Comparison of ENCODE assay signal across 14 cellular contexts in genomic region chr9:105154723-105155191, GRCh38.
DNase-seq lines count a peak whose midpoint lies in the region; ATAC-seq and TF ChIP-seq lines count a peak whose summit lies in the region.
"Had no signal": no experiment of that assay in that cellular context is flagged by ENCODE, and none has a peak within 500 bp of the region (broad histone marks: within the 10 kb centered on the region; RNA-seq: fewer than 3 reads in every experiment).

No MANE protein-coding gene starts in this region.

- POLR2A ChIA-PET in MCF 10A (lab: Yijun Ruan, JAX) = interaction anchor here (0.7 to 1.6 kb wide), 12 partner anchors 11 to 407 kb away, joined by 3 to 9 read pairs (median 4); partner anchors contain the start of genes NIPSNAP3A and SLC44A1

- DNase-seq in MCF 10A (ENCODE audit: unreplicated experiment) = peak; percentile 64
- DNase-seq in breast epithelium (ENCODE audit: low spot score in 2 of 2) = no peak
- no peak for DNase-seq in T-helper 17 cell
- peak in 1 of 2 donors; percentile 59 for DNase-seq in foreskin keratinocyte
- no peak for DNase-seq in upper lobe of right lung
- DNase-seq in NCI-H1694 (lab: John Stamatoyannopoulos, UW) = no peak
- DNase-seq in NCI-H187 treated with DMSO at 0.1 percent for 48 hours (lab: John Stamatoyannopoulos, UW) = no peak
- DNase-seq in MG63 = no peak
- DNase-seq: ACHN, GF-D8, immature natural killer cell, NCI-H510A treated with DMSO at 0.1 percent for 48 hours, thyroid gland had no signal

- H3K4me1 Mint-ChIP-seq in MCF 10A (ENCODE audit: insufficient read depth, unreplicated experiment) = peaks cover 17% of the 10 kb centered on the region
- H3K4me1 Mint-ChIP-seq in T-helper 17 cell = peaks cover 27% of the 10 kb centered on the region

- ATAC-seq in T-helper 17 cell (no peak), foreskin keratinocyte (peak; percentile 76), upper lobe of right lung (peak; percentile 71)

- H3K4me3 ChIP-seq in breast epithelium (no peak overlapping the region), upper lobe of right lung (no peak overlapping the region), MG63 (no peak overlapping the region)
- H3K4me3 ChIP-seq: thyroid gland had no signal

- H3K36me3 Mint-ChIP-seq in MCF 10A (ENCODE audit: insufficient read depth, unreplicated experiment) (no peaks in the 10 kb centered on the region), T-helper 17 cell (ENCODE audit: low read depth) (no peaks in the 10 kb centered on the region)
- H3K36me3 Mint-ChIP-seq: immature natural killer cell had no signal

- no peaks in the 10 kb centered on the region for H3K9me3 Mint-ChIP-seq in MCF 10A (ENCODE audit: unreplicated experiment)
- H3K9me3 Mint-ChIP-seq: activated T-helper 1 cell treated with anti-CD3 and anti-CD28 coated beads, Interleukin-12 subunit alpha, Interleukin-12 subunit beta, Interleukin-2, Interleukin-4 antibody, amounts not matched to agents 30 ng/mL and 10 ng/mL and 1 ng/mL, durations not matched to agents 14 hours and 24 hours and 36 hours; immature natural killer cell had no signal

- no peaks in the 10 kb centered on the region for H3K4me1 ChIP-seq in breast epithelium
- peaks cover 13% of the 10 kb centered on the region for H3K4me1 ChIP-seq in foreskin keratinocyte
- H3K4me1 ChIP-seq in upper lobe of right lung = peaks cover 3% of the 10 kb centered on the region

- H3K27ac Mint-ChIP-seq in MCF 10A (ENCODE audit: low read depth, unreplicated experiment) (no peak overlapping the region), T-helper 17 cell (no peak overlapping the region)
- H3K27ac Mint-ChIP-seq: activated T-helper 1 cell treated with anti-CD3 and anti-CD28 coated beads, Interleukin-12 subunit alpha, Interleukin-12 subunit beta, Interleukin-2, Interleukin-4 antibody, amounts not matched to agents 30 ng/mL and 10 ng/mL and 1 ng/mL, durations not matched to agents 14 hours and 24 hours and 36 hours; immature natural killer cell had no signal

- no peak for TF ChIP-seq CTCF in MCF 10A (IDR thresholded peaks at IDR 0.05; ENCODE audit: unreplicated experiment)
- TF ChIP-seq CTCF in breast epithelium (IDR thresholded peaks at IDR 0.05) = no peak
- no peak for TF ChIP-seq CTCF in foreskin keratinocyte (conservative IDR thresholded peaks at IDR 0.05)
- TF ChIP-seq CTCF in upper lobe of right lung (IDR thresholded peaks at IDR 0.05) = no peak

- H3K27me3 ChIP-seq in breast epithelium = no peaks in the 10 kb centered on the region
- H3K27me3 ChIP-seq in foreskin keratinocyte = no peaks in the 10 kb centered on the region
- no peaks in the 10 kb centered on the region for H3K27me3 ChIP-seq in upper lobe of right lung
- no peaks in the 10 kb centered on the region for H3K27me3 ChIP-seq in MG63
- H3K27me3 ChIP-seq: thyroid gland had no signal

- no TSS peak for BruUV-seq in MCF 10A (replicated peaks; lab: Mats Ljungman, UMichigan)

- CTCF ChIA-PET in MCF 10A (lab: Yijun Ruan, JAX) = interaction anchor here (0.6 to 10.8 kb wide), 12 partner anchors 14 to 402 kb away, joined by 3 to 197 read pairs (median 4); no protein-coding TSS in a partner anchor

- H3K36me3 ChIP-seq in breast epithelium (no peaks in the 10 kb centered on the region), upper lobe of right lung (no peaks in the 10 kb centered on the region), MG63 (no peaks in the 10 kb centered on the region)
- H3K36me3 ChIP-seq: thyroid gland had no signal

- no peaks in the 10 kb centered on the region for H3K27me3 Mint-ChIP-seq in MCF 10A (ENCODE audit: insufficient read depth, unreplicated experiment)
- no peaks in the 10 kb centered on the region for H3K27me3 Mint-ChIP-seq in T-helper 17 cell

- H3K9me3 ChIP-seq in breast epithelium (no peaks in the 10 kb centered on the region), T-helper 17 cell (ENCODE audit: control insufficient read depth, low read length, poor library complexity, severe bottlenecking) (no peaks in the 10 kb centered on the region), upper lobe of right lung (no peaks in the 10 kb centered on the region), MG63 (no peaks in the 10 kb centered on the region)
- H3K9me3 ChIP-seq: thyroid gland had no signal

- H3K27ac ChIP-seq in breast epithelium (no peak overlapping the region), foreskin keratinocyte (peak overlapping the region; percentile 20), upper lobe of right lung (no peak overlapping the region)
- H3K27ac ChIP-seq: thyroid gland had no signal

- no peak for TF ChIP-seq POLR2A in breast epithelium (IDR thresholded peaks at IDR 0.05)

- intact Hi-C loops in MCF 10A (cut with micrococcal nuclease) (loop anchor here (5.0 to 10.0 kb wide), 2 partner anchors 160 to 243 kb away; no protein-coding TSS in a partner anchor), breast epithelium (cut with DNase I; ENCODE audit: low total_unique reads) (no loop called here), upper lobe of right lung (cut with DNase I) (loop anchor here (10.0 kb wide), 1 partner anchor 260 kb away; no protein-coding TSS in a partner anchor)

- H3K4me3 Mint-ChIP-seq in MCF 10A (ENCODE audit: unreplicated experiment) (no peak overlapping the region), T-helper 17 cell (peak overlapping the region; percentile 57)
- H3K4me3 Mint-ChIP-seq: activated T-helper 1 cell treated with anti-CD3 and anti-CD28 coated beads, Interleukin-12 subunit alpha, Interleukin-12 subunit beta, Interleukin-2, Interleukin-4 antibody, amounts not matched to agents 30 ng/mL and 10 ng/mL and 1 ng/mL, durations not matched to agents 14 hours and 24 hours and 36 hours; immature natural killer cell had no signal
